ENCODE assay signal across 29 cellular contexts in the genomic region with DNA sequence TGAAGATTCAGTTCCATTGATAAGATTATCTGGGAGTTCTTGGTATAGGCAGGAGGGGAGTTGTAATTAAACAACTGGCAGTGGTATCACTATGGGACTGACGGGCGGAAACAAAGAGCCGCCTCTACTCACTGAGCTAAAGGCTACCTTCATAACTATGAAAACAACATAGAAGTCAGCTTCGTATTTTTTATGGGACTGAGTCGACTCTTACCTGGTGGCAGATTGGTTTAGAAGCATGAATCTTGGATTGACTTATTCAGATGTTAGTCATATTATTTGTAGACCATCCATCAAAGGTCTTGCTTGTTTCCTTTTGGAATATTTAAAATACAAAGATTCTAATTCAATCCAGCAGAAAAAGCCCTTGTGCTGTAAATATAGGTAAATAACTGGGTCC. TPM values are rescaled to one million over a fixed set of nuclear protein-coding genes. Genes with fewer than 3 reads are reported as not detected.
"Had no signal": no experiment of that assay in that cellular context is flagged by ENCODE, and none has a peak within 500 bp of the region (broad histone marks: within the 10 kb centered on the region; RNA-seq: fewer than 3 reads in every experiment).

No MANE protein-coding gene starts in this region.

- H3K27me3 ChIP-seq: spleen, testis, tibial artery had no signal

- H3K4me1 Mint-ChIP-seq: immature natural killer cell; mesothelial cell of epicardium; naive thymus-derived CD4-positive, alpha-beta T cell; nephron; stimulated activated memory B cell treated with anti-CD40 and anti-IgM and Interleukin-4, amounts not matched to agents 10 μg/mL and 1 μg/mL and 100 μg/mL, for 72 hours had no signal

- H3K9me3 Mint-ChIP-seq: immature natural killer cell; mesothelial cell of epicardium; naive thymus-derived CD4-positive, alpha-beta T cell; nephron; stimulated activated memory B cell treated with anti-CD40 and anti-IgM and Interleukin-4, amounts not matched to agents 10 μg/mL and 1 μg/mL and 100 μg/mL, for 72 hours; type B pancreatic cell had no signal

- H3K27ac ChIP-seq: lower lobe of right lung, psoas muscle, spleen, testis, tibial artery had no signal

- H3K27me3 Mint-ChIP-seq: naive thymus-derived CD4-positive, alpha-beta T cell; stimulated activated memory B cell treated with anti-CD40 and anti-IgM and Interleukin-4, amounts not matched to agents 10 μg/mL and 1 μg/mL and 100 μg/mL, for 72 hours; type B pancreatic cell had no signal

- FAIRE-seq: frontal cortex had no signal

- H3K27ac Mint-ChIP-seq: immature natural killer cell, mesothelial cell of epicardium, nephron, type B pancreatic cell had no signal

- DNase-seq: hypothalamus; immature natural killer cell; islet precursor cell; kidney glomerular epithelial cell; left colon; left ventricle myocardium superior; lower lobe of right lung; mucosa of descending colon; naive thymus-derived CD4-positive, alpha-beta T cell; nucleus accumbens; psoas muscle; right cardiac atrium; spleen; stimulated activated CD4-positive, alpha-beta T cell treated with anti-CD3 and anti-CD28 coated beads, Interleukin-4, amount 100 ng/mL, for 4 hours; stimulated activated naive CD8-positive, alpha-beta T cell treated with anti-CD3 and anti-CD28 coated beads, Interleukin-15, Interleukin-2, amounts not matched to agents 100 U/mL and 50 U/mL, for 24 hours; substantia nigra; testis; tibial artery had no signal

- H3K4me3 ChIP-seq: coronary artery, lower lobe of right lung, mucosa of descending colon, psoas muscle, skin epidermis, spleen, testis, tibial artery had no signal

- H3K4me1 ChIP-seq: lower lobe of right lung, psoas muscle, spleen, testis, tibial artery had no signal

- ATAC-seq: left ventricle myocardium superior; lower lobe of right lung; mucosa of descending colon; naive thymus-derived CD4-positive, alpha-beta T cell; psoas muscle; right cardiac atrium; stimulated activated naive CD8-positive, alpha-beta T cell treated with anti-CD3 and anti-CD28 coated beads, Interleukin-15, Interleukin-2, amounts not matched to agents 100 U/mL and 50 U/mL, for 24 hours had no signal

- H3K4me3 Mint-ChIP-seq: immature natural killer cell; mesothelial cell of epicardium; naive thymus-derived CD4-positive, alpha-beta T cell; nephron; stimulated activated memory B cell treated with anti-CD40 and anti-IgM and Interleukin-4, amounts not matched to agents 10 μg/mL and 1 μg/mL and 100 μg/mL, for 72 hours; type B pancreatic cell had no signal

- H3K9me3 ChIP-seq: lower lobe of right lung, mucosa of descending colon, psoas muscle, spleen, testis, tibial artery had no signal

RNA-seq across cellular contexts. Expression of a gene that starts 6.3 kb away (rescaled TPM):
- total RNA-seq: dermis microvascular lymphatic vessel endothelial cell, fibroblast of villous mesenchyme, left ventricle myocardium superior, osteocyte, psoas muscle had no signal
- polyA plus RNA-seq: immature natural killer cell; naive thymus-derived CD4-positive, alpha-beta T cell; urinary bladder had no signal
